13 cellular contexts compared by ENCODE assay signal in genomic region chr7:81173766-81174281, GRCh38.
A peak's percentile ranks its signal among the peaks of the same experiment; 100 is the strongest.
DNase-seq lines count a peak whose midpoint lies in the region; ATAC-seq and TF ChIP-seq lines count a peak whose summit lies in the region.
"Had no signal": no experiment of that assay in that cellular context is flagged by ENCODE, and none has a peak within 500 bp of the region (broad histone marks: within the 10 kb centered on the region; RNA-seq: fewer than 3 reads in every experiment).

No MANE protein-coding gene starts in this region.

- H3K18ac ChIP-seq in mesenchymal stem cell (ENCODE audit: low read depth in 1 of 2, low read length in 2 of 2): no peak overlapping the region

- ATAC-seq in mucosa of descending colon (no peak), HG03039 (IDR thresholded peaks at IDR 0.05; ENCODE audit: unreplicated experiment) (no peak), GM21367 (IDR thresholded peaks at IDR 0.05; ENCODE audit: unreplicated experiment) (no peak)
- ATAC-seq: left ventricle myocardium superior had no signal

- no TSS peak for BruUV-seq in mammary epithelial cell (replicated peaks; lab: Mats Ljungman, UMichigan)

- 7% methylated on average over 7 of the region's 7 CpGs for WGBS in mammary epithelial cell (ENCODE audit: low coverage, missing lambda C conversion rate)
- 81% methylated on average over 5 of the region's 7 CpGs for WGBS in mesenchymal stem cell

- no peak overlapping the region for H2BK12ac ChIP-seq in mesenchymal stem cell (ENCODE audit: low read length in 2 of 2)

- H4K8ac ChIP-seq in mesenchymal stem cell (ENCODE audit: low read length): no peak overlapping the region

- DNase-seq in ACHN (peak; percentile 63), mammary epithelial cell (peak; percentile 83), mesenchymal stem cell (peak; percentile 27), mucosa of descending colon (no peak), LoVo (ENCODE audit: low spot score) (no peak)
- DNase-seq: activated CD4-positive, alpha-beta T cell treated with anti-CD3 and anti-CD28 coated beads, Interleukin-2, amount 50 U/mL, for 1 hour; activated naive CD4-positive, alpha-beta T cell treated with anti-CD3 and anti-CD28 coated beads, Interleukin-2, amount 10 ng/mL, durations not matched to agents 7 days and 5 days; left ventricle myocardium superior; small intestine had no signal

- H3K4me1 ChIP-seq in HUES48 (ENCODE audit: control insufficient read depth, insufficient read depth, low read length) (peaks cover 11% of the 10 kb centered on the region; the same call in 1 of the 2 replicates), mammary epithelial cell (ENCODE audit: insufficient read depth, low read length) (peaks cover 5% of the 10 kb centered on the region), mesenchymal stem cell (ENCODE audit: control insufficient read depth, insufficient read depth, low read depth, low read length) (peaks cover 2% of the 10 kb centered on the region), mucosa of descending colon (ENCODE audit: low read depth) (no peaks in the 10 kb centered on the region)
- H3K4me1 ChIP-seq: BLaER1 had no signal

- in situ Hi-C loops in ACHN (cut with HindIII; ENCODE audit: low pct_ligation_motif_present, low pct_unique_long_range_greater_than_20kb, low sequenced_read_pairs): no loop called here
- in situ Hi-C loops in mammary epithelial cell (cut with MboI; ENCODE audit: low sequenced_read_pairs in 2 of 2): loop anchor here in 1 of 2 donors (25.0 kb wide), 1 partner anchor 112 kb away; no protein-coding TSS in a partner anchor

- H3K79me2 ChIP-seq in mammary epithelial cell (ENCODE audit: insufficient read depth, low read length): no peaks in the 10 kb centered on the region

- H3K9me3 ChIP-seq in HUES48 (ENCODE audit: control insufficient read depth, insufficient read depth, low read length) (no peaks in the 10 kb centered on the region), mammary epithelial cell (replicated peaks; ENCODE audit: insufficient read depth, low read length) (no peaks in the 10 kb centered on the region), mesenchymal stem cell (ENCODE audit: control insufficient read depth, low read length) (no peaks in the 10 kb centered on the region), mucosa of descending colon (no peaks in the 10 kb centered on the region)
- H3K9me3 ChIP-seq: BLaER1 had no signal

- H2BK5ac ChIP-seq in mesenchymal stem cell (ENCODE audit: low read depth, low read length, poor library complexity, severe bottlenecking): no peak overlapping the region

- no peak overlapping the region for H2BK15ac ChIP-seq in mesenchymal stem cell (ENCODE audit: low read depth, poor library complexity, severe bottlenecking)

- H3K14ac ChIP-seq in mesenchymal stem cell (ENCODE audit: low read length in 2 of 2): no peak overlapping the region

- H3K27ac ChIP-seq in HUES48 (ENCODE audit: low read depth, low read length) (peak overlapping the region; percentile 42), mammary epithelial cell (ENCODE audit: insufficient read depth, low read depth, low read length) (no peak overlapping the region), mesenchymal stem cell (ENCODE audit: low read length, poor library complexity, severe bottlenecking) (peak overlapping the region; percentile 47)
- H3K27ac ChIP-seq: BLaER1 had no signal

- H3K9ac ChIP-seq in HUES48 (ENCODE audit: low read depth, low read length) (no peak overlapping the region), mammary epithelial cell (ENCODE audit: insufficient read depth, low read length) (no peak overlapping the region), mesenchymal stem cell (ENCODE audit: low read length) (peak overlapping the region; percentile 7)
- H3K9ac ChIP-seq: BLaER1 had no signal

- peak overlapping the region; percentile 66 for H2AFZ ChIP-seq in mammary epithelial cell (ENCODE audit: low read depth, low read length)
- H2AFZ ChIP-seq in mesenchymal stem cell (ENCODE audit: low read depth, low read length): no peak overlapping the region

- no peak overlapping the region for H3K23ac ChIP-seq in mesenchymal stem cell (ENCODE audit: low read length in 2 of 2)

- H3K27me3 ChIP-seq in HUES48 (ENCODE audit: control insufficient read depth, insufficient read depth, low read length) (no peaks in the 10 kb centered on the region), mammary epithelial cell (ENCODE audit: insufficient read depth, low read length) (no peaks in the 10 kb centered on the region), mesenchymal stem cell (ENCODE audit: control insufficient read depth in 1 of 2, insufficient read depth in 1 of 2, low read length in 2 of 2) (no peaks in the 10 kb centered on the region)
- H3K27me3 ChIP-seq: BLaER1 had no signal

- TF ChIP-seq CTCF in mammary epithelial cell (conservative IDR thresholded peaks at IDR 0.05 in 1 of 2, IDR thresholded peaks at IDR 0.05 in 1 of 2; ENCODE audit: extremely low read depth in 1 of 2, insufficient read depth in 1 of 2, low read depth in 1 of 2, low read length in 2 of 2) (no peak), mucosa of descending colon (IDR thresholded peaks at IDR 0.05) (no peak)

- H3K4me2 ChIP-seq in mammary epithelial cell (ENCODE audit: insufficient read depth, low read depth, low read length): peak overlapping the region; percentile 25
- H3K4me2 ChIP-seq in mesenchymal stem cell (ENCODE audit: low read length, poor library complexity, severe bottlenecking): no peak overlapping the region
- H3K4me2 ChIP-seq: BLaER1 had no signal

- no peak overlapping the region for H2BK120ac ChIP-seq in mesenchymal stem cell (ENCODE audit: low read depth, low read length)

- no peak overlapping the region for H3K4ac ChIP-seq in mesenchymal stem cell (ENCODE audit: low read depth in 1 of 2, low read length in 2 of 2)

- CTCF ChIA-PET in mammary epithelial cell (lab: Charles Lee; ENCODE audit: low non-redundant PET): no interaction called here

- dilution Hi-C loops in mammary epithelial cell (cut with HindIII; ENCODE audit: low sequenced_read_pairs): no loop called here

- intact Hi-C loops in mammary epithelial cell (cut with micrococcal nuclease): no loop called here
- intact Hi-C loops in mucosa of descending colon (cut with DNase I, micrococcal nuclease): no loop called here

- H4K91ac ChIP-seq in mesenchymal stem cell (ENCODE audit: low read length): no peak overlapping the region

- H2AK5ac ChIP-seq in mesenchymal stem cell (ENCODE audit: low read length, severe bottlenecking): no peak overlapping the region

- H3K4me3 ChIP-seq in HUES48 (ENCODE audit: low read depth, low read length) (no peak overlapping the region), mammary epithelial cell (replicated peaks in 1 of 3; ENCODE audit: insufficient read depth in 1 of 3, low read depth in 2 of 3, low read length in 3 of 3) (no peak overlapping the region), mesenchymal stem cell (ENCODE audit: insufficient read depth in 1 of 2, low read depth in 1 of 2, low read length in 2 of 2) (no peak overlapping the region), mucosa of descending colon (no peak overlapping the region)
- H3K4me3 ChIP-seq: BLaER1 had no signal

- H4K20me1 ChIP-seq in mammary epithelial cell (ENCODE audit: insufficient read depth, low read length): no peaks in the 10 kb centered on the region
- H4K20me1 ChIP-seq: BLaER1 had no signal

- H3K79me1 ChIP-seq in mesenchymal stem cell (replicated peaks; ENCODE audit: low read length, poor library complexity, severe bottlenecking): no peaks in the 10 kb centered on the region

- H3K36me3 ChIP-seq in HUES48 (ENCODE audit: control insufficient read depth, insufficient read depth, low read length) (no peaks in the 10 kb centered on the region), mammary epithelial cell (ENCODE audit: insufficient read depth, low read length) (no peaks in the 10 kb centered on the region), mesenchymal stem cell (ENCODE audit: control insufficient read depth in 1 of 2, insufficient read depth in 2 of 2, low read depth in 1 of 2, low read length in 2 of 2) (no peaks in the 10 kb centered on the region), mucosa of descending colon (ENCODE audit: low read depth) (no peaks in the 10 kb centered on the region)
- H3K36me3 ChIP-seq: BLaER1 had no signal

Comparison
In these comparisons a context has a peak if more than half of its experiments do, and no peak if none do; other contexts are left out.
1. DNase-seq: peak in ACHN (single experiment), mammary epithelial cell (single experiment) and mesenchymal stem cell (single experiment); none in mucosa of descending colon (0 of 3) and LoVo (single experiment).